Comparison of ENCODE assay signal across 26 cellular contexts in genomic region chr2:219512524-219513216, GRCh38. TPM values are rescaled to one million over a fixed set of nuclear protein-coding genes. Genes with fewer than 3 reads are reported as not detected.
DNase-seq lines count a peak whose midpoint lies in the region; ATAC-seq and TF ChIP-seq lines count a peak whose summit lies in the region.
"Had no signal": no experiment of that assay in that cellular context is flagged by ENCODE, and none has a peak within 500 bp of the region (broad histone marks: within the 10 kb centered on the region; RNA-seq: fewer than 3 reads in every experiment).

No MANE protein-coding gene starts in this region.

- H2AFZ ChIP-seq in smooth muscle cell (ENCODE audit: low read depth): no peak overlapping the region

- H3K9ac ChIP-seq in iPS-15b (ENCODE audit: low read depth, low read length): no peak overlapping the region
- H3K9ac ChIP-seq in smooth muscle cell (ENCODE audit: low read depth): no peak overlapping the region

- peaks cover 69% of the 10 kb centered on the region for H3K27me3 Mint-ChIP-seq in activated CD8-positive, alpha-beta T cell treated with anti-CD3 and anti-CD28 coated beads for 36 hours

- H3K9me3 Mint-ChIP-seq in activated CD8-positive, alpha-beta T cell treated with anti-CD3 and anti-CD28 coated beads for 36 hours: no peaks in the 10 kb centered on the region
- H3K9me3 Mint-ChIP-seq: activated CD4-positive, alpha-beta T cell treated with anti-CD3 and anti-CD28 coated beads, Interleukin-2, amount 10 ng/mL, durations not matched to agents 7 days and 5 days; activated naive CD4-positive, alpha-beta T cell treated with anti-CD3 and anti-CD28 coated beads for 36 hours; activated T-cell treated with anti-CD3 and anti-CD28 coated beads, Interleukin-2, amount 50 U/mL, for 72 hours; T-helper 2 cell treated with Interferon-gamma antibody and Interleukin-4, amounts not matched to agents 5 μg/mL and 100 μg/mL, for 36 hours had no signal

- H3K27ac Mint-ChIP-seq in activated CD8-positive, alpha-beta T cell treated with anti-CD3 and anti-CD28 coated beads for 36 hours: no peak overlapping the region
- H3K27ac Mint-ChIP-seq: activated CD4-positive, alpha-beta T cell treated with anti-CD3 and anti-CD28 coated beads, Interleukin-2, amount 10 ng/mL, durations not matched to agents 7 days and 5 days; activated CD8-positive, alpha-beta memory T cell treated with anti-CD3 and anti-CD28 coated beads, Interleukin-2, amount 10 ng/mL, durations not matched to agents 7 days and 5 days; activated naive CD4-positive, alpha-beta T cell treated with anti-CD3 and anti-CD28 coated beads for 36 hours; activated T-cell treated with anti-CD3 and anti-CD28 coated beads, Interleukin-2, amount 50 U/mL, for 72 hours; T-helper 2 cell treated with Interferon-gamma antibody and Interleukin-4, amounts not matched to agents 5 μg/mL and 100 μg/mL, for 36 hours had no signal

- CTCF ChIA-PET in activated CD8-positive, alpha-beta T cell treated with anti-CD3 and anti-CD28 coated beads for 36 hours (lab: Charles Lee): interaction anchor here (1.5 to 7.2 kb wide), 3 partner anchors 8 to 17 kb away, joined by 7 to 86 read pairs (median 7); partner anchors contain the start of gene GMPPA

- H3K4me1 Mint-ChIP-seq in activated CD8-positive, alpha-beta T cell treated with anti-CD3 and anti-CD28 coated beads for 36 hours (ENCODE audit: low read depth): peaks cover 18% of the 10 kb centered on the region

- H3K4me3 ChIP-seq in iPS-15b (ENCODE audit: low read depth, low read length) (peak overlapping the region; percentile 22), smooth muscle cell (no peak overlapping the region), body of pancreas (no peak overlapping the region)
- H3K4me3 ChIP-seq: colonic mucosa, esophagus squamous epithelium, gastroesophageal sphincter, HAP-1, upper lobe of right lung had no signal

- TF ChIP-seq POLR2A in body of pancreas (IDR thresholded peaks at IDR 0.05): no peak

- H3K4me3 Mint-ChIP-seq in activated CD8-positive, alpha-beta T cell treated with anti-CD3 and anti-CD28 coated beads for 36 hours: no peak overlapping the region
- H3K4me3 Mint-ChIP-seq: activated CD4-positive, alpha-beta T cell treated with anti-CD3 and anti-CD28 coated beads, Interleukin-2, amount 10 ng/mL, durations not matched to agents 7 days and 5 days; activated CD8-positive, alpha-beta memory T cell treated with anti-CD3 and anti-CD28 coated beads, Interleukin-2, amount 10 ng/mL, durations not matched to agents 7 days and 5 days; activated naive CD4-positive, alpha-beta T cell treated with anti-CD3 and anti-CD28 coated beads for 36 hours; activated T-cell treated with anti-CD3 and anti-CD28 coated beads, Interleukin-2, amount 50 U/mL, for 72 hours; T-helper 2 cell treated with Interferon-gamma antibody and Interleukin-4, amounts not matched to agents 5 μg/mL and 100 μg/mL, for 36 hours had no signal

- DNase-seq in NCI-H1417 (lab: John Stamatoyannopoulos, UW): peak in 2 of 3 experiments; percentile 18 to 21
- DNase-seq in NCI-H1417 treated with DMSO at 0.1 percent for 48 hours (lab: John Stamatoyannopoulos, UW): no peak
- peak; percentile 16 for DNase-seq in OCI-M1 (lab: John Stamatoyannopoulos, UW)
- DNase-seq in smooth muscle cell (lab: John Stamatoyannopoulos, UW; ENCODE audit: unreplicated experiment): no peak
- no peak for DNase-seq in activated CD8-positive, alpha-beta T cell treated with anti-CD3 and anti-CD28 coated beads for 36 hours
- no peak for DNase-seq in body of pancreas
- DNase-seq: activated CD4-positive, alpha-beta T cell treated with anti-CD3 and anti-CD28 coated beads, Interleukin-2, amount 10 ng/mL, durations not matched to agents 7 days and 5 days; activated CD8-positive, alpha-beta memory T cell treated with anti-CD3 and anti-CD28 coated beads, Interleukin-2, amount 10 ng/mL, durations not matched to agents 7 days and 5 days; activated naive CD4-positive, alpha-beta T cell treated with anti-CD3 and anti-CD28 coated beads for 36 hours; activated T-cell treated with anti-CD3 and anti-CD28 coated beads, Interleukin-2, amount 50 U/mL, for 72 hours; AML-193; colonic mucosa; DMS79 treated with DMSO at 0.1 percent for 48 hours; esophagus squamous epithelium; MM.1S; NCI-H526; upper lobe of right lung had no signal

- H3K4me2 ChIP-seq in smooth muscle cell: peak overlapping the region; percentile 71

- H3K9me3 ChIP-seq in iPS-15b (ENCODE audit: control insufficient read depth, insufficient read depth, low read length): no peaks in the 10 kb centered on the region
- no peaks in the 10 kb centered on the region for H3K9me3 ChIP-seq in smooth muscle cell (replicated peaks; ENCODE audit: low read depth)
- no peaks in the 10 kb centered on the region for H3K9me3 ChIP-seq in body of pancreas
- H3K9me3 ChIP-seq: colonic mucosa, esophagus squamous epithelium, gastroesophageal sphincter, HAP-1, upper lobe of right lung had no signal

- H4K20me1 ChIP-seq in smooth muscle cell (ENCODE audit: low read depth): peaks cover 9% of the 10 kb centered on the region

- H3K4me1 ChIP-seq in iPS-15b (ENCODE audit: control insufficient read depth, insufficient read depth, low read length) (peaks cover 16% of the 10 kb centered on the region), smooth muscle cell (ENCODE audit: low read depth) (peaks cover 54% of the 10 kb centered on the region), body of pancreas (peaks cover 26% of the 10 kb centered on the region)
- H3K4me1 ChIP-seq: colonic mucosa had no signal

- H3K79me2 ChIP-seq in smooth muscle cell (ENCODE audit: low read depth): no peaks in the 10 kb centered on the region

- TF ChIP-seq CTCF in smooth muscle cell (IDR thresholded peaks at IDR 0.05; ENCODE audit: borderline replicate concordance, insufficient read depth, poor library complexity, severe bottlenecking) (no peak), body of pancreas (IDR thresholded peaks at IDR 0.05) (no peak)
- TF ChIP-seq CTCF in activated CD8-positive, alpha-beta T cell treated with anti-CD3 and anti-CD28 coated beads for 36 hours (IDR thresholded peaks at IDR 0.05): no peak

- 40% methylated on average over 15 of the region's 16 CpGs for WGBS in smooth muscle cell (ENCODE audit: low lambda C conversion rate)
- WGBS in body of pancreas, 2 donors: 10 to 15% methylated on average over 14 of the region's 16 CpGs

- POLR2A ChIA-PET in activated CD8-positive, alpha-beta T cell treated with anti-CD3 and anti-CD28 coated beads for 36 hours (lab: Charles Lee): no interaction called here

- no peak overlapping the region for H3K27ac ChIP-seq in smooth muscle cell (ENCODE audit: low read depth)
- no peak overlapping the region for H3K27ac ChIP-seq in body of pancreas
- H3K27ac ChIP-seq: colonic mucosa, esophagus squamous epithelium, gastroesophageal sphincter, upper lobe of right lung, VCaP had no signal

- no peaks in the 10 kb centered on the region for H3F3A ChIP-seq in smooth muscle cell (ENCODE audit: low read depth)

- H3K36me3 ChIP-seq in iPS-15b (ENCODE audit: control insufficient read depth, insufficient read depth, low read length) (no peaks in the 10 kb centered on the region), smooth muscle cell (ENCODE audit: low read depth) (no peaks in the 10 kb centered on the region), body of pancreas (replicated peaks in 1 of 2; ENCODE audit: insufficient read depth in 1 of 2, low read depth in 2 of 2) (no peaks in the 10 kb centered on the region)
- H3K36me3 ChIP-seq: colonic mucosa, esophagus squamous epithelium, gastroesophageal sphincter, HAP-1, upper lobe of right lung had no signal

- H3K36me3 Mint-ChIP-seq in activated CD8-positive, alpha-beta T cell treated with anti-CD3 and anti-CD28 coated beads for 36 hours (ENCODE audit: low read depth): no peaks in the 10 kb centered on the region
- H3K36me3 Mint-ChIP-seq: activated CD8-positive, alpha-beta memory T cell treated with anti-CD3 and anti-CD28 coated beads, Interleukin-2, amount 10 ng/mL, durations not matched to agents 7 days and 5 days had no signal

- H3K27me3 ChIP-seq in iPS-15b (ENCODE audit: control insufficient read depth, insufficient read depth, low read length): peaks cover 56% of the 10 kb centered on the region
- peaks cover 21% of the 10 kb centered on the region for H3K27me3 ChIP-seq in smooth muscle cell (ENCODE audit: low read depth)
- peaks cover 0 to 16% of the 10 kb centered on the region in 2 donors for H3K27me3 ChIP-seq in body of pancreas

- ATAC-seq in activated CD8-positive, alpha-beta T cell treated with anti-CD3 and anti-CD28 coated beads for 36 hours: no peak
- ATAC-seq in body of pancreas (no peak), GM19328 (IDR thresholded peaks at IDR 0.05; ENCODE audit: unreplicated experiment) (no peak)
- ATAC-seq: activated CD8-positive, alpha-beta memory T cell treated with anti-CD3 and anti-CD28 coated beads, Interleukin-2, amount 10 ng/mL, durations not matched to agents 7 days and 5 days; activated T-cell treated with anti-CD3 and anti-CD28 coated beads, Interleukin-2, amount 50 U/mL, for 72 hours; gastroesophageal sphincter; upper lobe of right lung had no signal

- intact Hi-C loops in activated CD8-positive, alpha-beta T cell treated with anti-CD3 and anti-CD28 coated beads for 36 hours (cut with micrococcal nuclease): no loop called here
- intact Hi-C loops in body of pancreas (cut with DNase I): no loop called here

RNA-seq across cellular contexts. Expression of gene ASIC4, which starts 1.6 kb away (rescaled TPM):
- total RNA-seq in smooth muscle cell (0.49 TPM in 1 of 2 replicates, not detected in the other), body of pancreas (not detected)
- 0.32 and 1.7 TPM in 2 replicates for polyA plus RNA-seq in smooth muscle cell
- total RNA-seq in activated CD8-positive, alpha-beta T cell treated with anti-CD3 and anti-CD28 coated beads for 36 hours: not detected
- total RNA-seq: activated CD4-positive, alpha-beta T cell treated with anti-CD3 and anti-CD28 coated beads, Interleukin-2, amount 10 ng/mL, durations not matched to agents 7 days and 5 days; activated naive CD4-positive, alpha-beta T cell treated with anti-CD3 and anti-CD28 coated beads for 36 hours; esophagus squamous epithelium; skeletal muscle tissue; subcutaneous adipose tissue had no signal
- polyA plus RNA-seq: keratinocyte had no signal

RNA-seq across cellular contexts. Expression of gene GMPPA, which starts 14.0 kb away (rescaled TPM):
- total RNA-seq in smooth muscle cell (52.2 and 59.3 TPM in 2 replicates), body of pancreas (10 to 100 TPM; 40.5 to 57.4 TPM)
- polyA plus RNA-seq in smooth muscle cell: 77.8 and 81.7 TPM in 2 replicates
- 10 to 100 TPM; 32.4 to 34.2 TPM for total RNA-seq in activated CD8-positive, alpha-beta T cell treated with anti-CD3 and anti-CD28 coated beads for 36 hours

RNA-seq across cellular contexts. Expression of gene CHPF, which starts 30.9 kb away (rescaled TPM):
- total RNA-seq in smooth muscle cell: 141 and 156 TPM in 2 replicates
- polyA plus RNA-seq in smooth muscle cell: 319 and 344 TPM in 2 replicates
- 10 to 100 TPM; 16.6 to 18.4 TPM for total RNA-seq in activated CD8-positive, alpha-beta T cell treated with anti-CD3 and anti-CD28 coated beads for 36 hours
- total RNA-seq in body of pancreas: 100 to 1,000 TPM; 115 to 232 TPM

RNA-seq across cellular contexts. Expression of gene TMEM198, which starts 31.2 kb away (rescaled TPM):
- total RNA-seq in smooth muscle cell (3.3 and 6.9 TPM in 2 replicates), body of pancreas (1 to 10 TPM; 3.3 to 5.7 TPM)
- polyA plus RNA-seq in smooth muscle cell: 3.3 and 8.5 TPM in 2 replicates
- total RNA-seq in activated CD8-positive, alpha-beta T cell treated with anti-CD3 and anti-CD28 coated beads for 36 hours: 1 to 10 TPM; 2.1 to 2.2 TPM

RNA-seq across cellular contexts. Expression of gene OBSL1, which starts 58.7 kb away (rescaled TPM):
- total RNA-seq in smooth muscle cell: 47.1 and 71.9 TPM in 2 replicates
- 51.1 and 67.9 TPM in 2 replicates for polyA plus RNA-seq in smooth muscle cell
- total RNA-seq in activated CD8-positive, alpha-beta T cell treated with anti-CD3 and anti-CD28 coated beads for 36 hours: 1 to 10 TPM; 1.3 to 1.4 TPM
- total RNA-seq in body of pancreas: 100 to 1,000 TPM; 119 to 185 TPM
- total RNA-seq: activated CD4-positive, alpha-beta T cell treated with anti-CD3 and anti-CD28 coated beads, Interleukin-2, amount 10 ng/mL, durations not matched to agents 7 days and 5 days had no signal

Comparison
In these comparisons a context has a peak if more than half of its experiments do, and no peak if none do; other contexts are left out.
1. DNase-seq: peak in NCI-H1417 (2 of 3) and OCI-M1 (single experiment); none in NCI-H1417 treated with DMSO at 0.1 percent for 48 hours (single experiment), smooth muscle cell (single experiment), activated CD8-positive, alpha-beta T cell treated with anti-CD3 and anti-CD28 coated beads for 36 hours (single experiment) and body of pancreas (0 of 4).